In genomic region chr11:122872046-122872445, GRCh38 we compare ENCODE assay signal across 30 cellular contexts. TPM values are rescaled to one million over a fixed set of nuclear protein-coding genes. Genes with fewer than 3 reads are reported as not detected.
"Had no signal": no experiment of that assay in that cellular context is flagged by ENCODE, and none has a peak within 500 bp of the region (broad histone marks: within the 10 kb centered on the region; RNA-seq: fewer than 3 reads in every experiment).

No MANE protein-coding gene starts in this region.

- DNase-seq: activated CD4-positive, alpha-beta T cell treated with anti-CD3 and anti-CD28 coated beads for 48 hours; activated CD4-positive, alpha-beta T cell treated with anti-CD3 and anti-CD28 coated beads, Interleukin-2, amount 50 U/mL, for 48 hours; activated CD8-positive, alpha-beta memory T cell treated with anti-CD3 and anti-CD28 coated beads, Interleukin-2, amount 50 U/mL, for 48 hours; activated gamma-delta T cell; activated naive CD4-positive, alpha-beta T cell treated with anti-CD3 and anti-CD28 coated beads, Interleukin-2, amount 10 ng/mL, durations not matched to agents 7 days and 5 days; activated T-cell treated with anti-CD3 and anti-CD28 coated beads, Interleukin-2, amount 50 U/mL, for 24 hours; dermis blood vessel endothelial cell; effector CD4-positive, alpha-beta T cell; foreskin melanocyte; heart right ventricle; left lung; lower lobe of right lung; mesenchymal stem cell; right lobe of liver; stimulated activated CD4-positive, alpha-beta T cell treated with anti-CD3 and anti-CD28 coated beads, Interleukin-12 subunit alpha, Interleukin-12 subunit beta, amount 100 ng/mL, for 4 hours; stimulated activated CD4-positive, alpha-beta T cell treated with anti-CD3 and anti-CD28 coated beads, Interleukin-4, amount 100 ng/mL, for 24 hours; stimulated activated naive CD8-positive, alpha-beta T cell treated with anti-CD3 and anti-CD28 coated beads, Interleukin-15, amount 100 ng/mL, for 72 hours; substantia nigra; T-helper 1 cell; upper lobe of left lung had no signal

- H3K4me3 Mint-ChIP-seq: activated naive CD4-positive, alpha-beta T cell treated with anti-CD3 and anti-CD28 coated beads, Interleukin-2, amount 10 ng/mL, durations not matched to agents 7 days and 5 days; activated T-cell treated with anti-CD3 and anti-CD28 coated beads, Interleukin-2, amount 50 U/mL, for 24 hours; natural killer cell treated with Interleukin-12 subunit alpha and Interleukin-12 subunit beta and Interleukin-15 and Interleukin-18, amount 100 ng/mL, for 72 hours; stimulated activated effector memory CD8-positive, alpha-beta T cell treated with anti-CD3 and anti-CD28 coated beads, Interleukin-12 subunit alpha, Interleukin-12 subunit beta, amount 100 ng/mL, for 72 hours; stimulated activated naive CD8-positive, alpha-beta T cell treated with anti-CD3 and anti-CD28 coated beads, Interleukin-15, amount 100 ng/mL, for 72 hours; T-helper 2 cell treated with Interferon-gamma antibody and Interleukin-4, amounts not matched to agents 5 μg/mL and 100 μg/mL, for 36 hours had no signal

- H3K4me1 ChIP-seq: esophagus muscularis mucosa, heart right ventricle, left lung, lower lobe of right lung, right lobe of liver, upper lobe of left lung had no signal

- H3K4me3 ChIP-seq: esophagus muscularis mucosa, heart right ventricle, left lung, lower lobe of right lung, right lobe of liver, skin epidermis, upper lobe of left lung had no signal

- H3K36me3 ChIP-seq: esophagus muscularis mucosa, heart right ventricle, left lung, lower lobe of right lung, neutrophil, right lobe of liver, upper lobe of left lung had no signal

- H3K9me3 ChIP-seq: esophagus muscularis mucosa, heart right ventricle, left lung, lower lobe of right lung, neutrophil, right lobe of liver, upper lobe of left lung had no signal

- H3K9me3 Mint-ChIP-seq: activated naive CD4-positive, alpha-beta T cell treated with anti-CD3 and anti-CD28 coated beads, Interleukin-2, amount 10 ng/mL, durations not matched to agents 7 days and 5 days; activated T-cell treated with anti-CD3 and anti-CD28 coated beads, Interleukin-2, amount 50 U/mL, for 24 hours; natural killer cell treated with Interleukin-12 subunit alpha and Interleukin-12 subunit beta and Interleukin-15 and Interleukin-18, amount 100 ng/mL, for 72 hours; stimulated activated effector memory CD8-positive, alpha-beta T cell treated with anti-CD3 and anti-CD28 coated beads, Interleukin-12 subunit alpha, Interleukin-12 subunit beta, amount 100 ng/mL, for 72 hours; stimulated activated naive CD8-positive, alpha-beta T cell treated with anti-CD3 and anti-CD28 coated beads, Interleukin-15, amount 100 ng/mL, for 72 hours; T-helper 2 cell treated with Interferon-gamma antibody and Interleukin-4, amounts not matched to agents 5 μg/mL and 100 μg/mL, for 36 hours had no signal

- H3K4me1 Mint-ChIP-seq: activated naive CD4-positive, alpha-beta T cell treated with anti-CD3 and anti-CD28 coated beads, Interleukin-2, amount 10 ng/mL, durations not matched to agents 7 days and 5 days had no signal

- H3K36me3 Mint-ChIP-seq: activated naive CD4-positive, alpha-beta T cell treated with anti-CD3 and anti-CD28 coated beads, Interleukin-2, amount 10 ng/mL, durations not matched to agents 7 days and 5 days had no signal

- H3K27me3 Mint-ChIP-seq: activated T-cell treated with anti-CD3 and anti-CD28 coated beads, Interleukin-2, amount 50 U/mL, for 24 hours; natural killer cell treated with Interleukin-12 subunit alpha and Interleukin-12 subunit beta and Interleukin-15 and Interleukin-18, amount 100 ng/mL, for 72 hours; stimulated activated naive CD8-positive, alpha-beta T cell treated with anti-CD3 and anti-CD28 coated beads, Interleukin-15, amount 100 ng/mL, for 72 hours had no signal

- ATAC-seq: heart right ventricle; left lung; lower lobe of right lung; natural killer cell treated with Interleukin-12 subunit alpha and Interleukin-12 subunit beta and Interleukin-15 and Interleukin-18, amount 100 ng/mL, for 72 hours; right lobe of liver; stimulated activated effector memory CD8-positive, alpha-beta T cell treated with anti-CD3 and anti-CD28 coated beads, Interleukin-12 subunit alpha, Interleukin-12 subunit beta, amount 100 ng/mL, for 72 hours; stimulated activated naive CD8-positive, alpha-beta T cell treated with anti-CD3 and anti-CD28 coated beads, Interleukin-15, amount 100 ng/mL, for 72 hours had no signal

- H3K27me3 ChIP-seq: esophagus muscularis mucosa, left lung, right lobe of liver, upper lobe of left lung had no signal

- H3K27ac Mint-ChIP-seq: activated naive CD4-positive, alpha-beta T cell treated with anti-CD3 and anti-CD28 coated beads, Interleukin-2, amount 10 ng/mL, durations not matched to agents 7 days and 5 days; activated T-cell treated with anti-CD3 and anti-CD28 coated beads, Interleukin-2, amount 50 U/mL, for 24 hours; natural killer cell treated with Interleukin-12 subunit alpha and Interleukin-12 subunit beta and Interleukin-15 and Interleukin-18, amount 100 ng/mL, for 72 hours; progenitor cell of endocrine pancreas; stimulated activated effector memory CD8-positive, alpha-beta T cell treated with anti-CD3 and anti-CD28 coated beads, Interleukin-12 subunit alpha, Interleukin-12 subunit beta, amount 100 ng/mL, for 72 hours; T-helper 2 cell treated with Interferon-gamma antibody and Interleukin-4, amounts not matched to agents 5 μg/mL and 100 μg/mL, for 36 hours had no signal

RNA-seq across cellular contexts. Expression of gene CRTAM, which starts 33.7 kb away (rescaled TPM):
- total RNA-seq: dermis blood vessel endothelial cell, glomerular endothelial cell, osteocyte, progenitor cell of endocrine pancreas, renal cortical epithelial cell had no signal
